Comparison of ENCODE assay signal across 14 cellular contexts in the genomic region with DNA sequence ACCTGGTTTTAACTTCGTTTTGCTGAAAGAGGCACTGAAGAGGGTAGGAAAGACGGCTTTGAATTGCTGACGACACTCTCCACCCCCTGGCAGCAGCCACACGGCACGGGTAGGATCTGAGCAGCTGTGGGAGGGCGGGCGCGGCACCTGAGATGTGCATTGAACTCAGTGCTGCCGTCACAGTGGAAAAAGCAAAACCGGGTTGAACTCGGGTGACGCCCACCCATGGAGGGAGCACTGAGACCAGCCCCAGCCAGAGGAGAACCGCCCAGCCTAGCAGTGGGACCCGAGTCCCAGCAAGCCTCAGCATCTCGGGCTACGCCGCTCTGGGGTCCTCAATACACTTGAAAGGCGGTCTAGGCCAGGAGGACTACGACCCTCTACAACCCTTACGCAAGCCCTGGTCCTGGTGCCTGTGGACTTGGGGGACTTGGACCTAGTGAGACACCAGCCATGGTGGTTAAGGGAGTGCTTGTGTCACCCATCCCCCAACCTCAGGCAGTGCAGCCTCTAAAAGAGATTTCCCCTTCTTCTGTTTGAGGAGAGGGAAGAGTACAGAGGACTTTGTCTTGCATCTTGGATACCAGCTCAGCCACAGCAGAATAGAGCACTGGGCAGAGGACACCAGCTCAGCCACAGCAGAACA.
"Had no signal": no experiment of that assay in that cellular context is flagged by ENCODE, and none has a peak within 500 bp of the region (broad histone marks: within the 10 kb centered on the region; RNA-seq: fewer than 3 reads in every experiment).

No MANE protein-coding gene starts in this region.

- H3K36me3 Mint-ChIP-seq: natural killer cell treated with Interleukin-12 subunit alpha and Interleukin-12 subunit beta and Interleukin-15 and Interleukin-18, amount 100 ng/mL, for 72 hours had no signal

- ATAC-seq: stimulated activated naive B cell treated with anti-CD40 and anti-IgM and Interleukin-4, amounts not matched to agents 10 μg/mL and 1 μg/mL and 100 μg/mL, for 72 hours had no signal

- H3K4me3 Mint-ChIP-seq: activated naive CD4-positive, alpha-beta T cell treated with anti-CD3 and anti-CD28 coated beads, Interleukin-2, amount 50 U/mL, for 24 hours; dendritic cell treated with granulocyte-macrophage colony-stimulating factor and Interleukin-4, amounts not matched to agents 40 ng/mL and 50 ng/mL, for 4 days; natural killer cell treated with Interleukin-12 subunit alpha and Interleukin-12 subunit beta and Interleukin-15 and Interleukin-18, amount 100 ng/mL, for 72 hours; stimulated activated naive B cell treated with anti-CD40 and anti-IgM and Interleukin-4, amounts not matched to agents 10 μg/mL and 1 μg/mL and 100 μg/mL, for 72 hours had no signal

- H3K9me3 ChIP-seq: thyroid gland had no signal

- H3K4me1 ChIP-seq: thyroid gland had no signal

- H3K27ac Mint-ChIP-seq: activated naive CD4-positive, alpha-beta T cell treated with anti-CD3 and anti-CD28 coated beads, Interleukin-2, amount 50 U/mL, for 24 hours; dendritic cell treated with granulocyte-macrophage colony-stimulating factor and Interleukin-4, amounts not matched to agents 40 ng/mL and 50 ng/mL, for 4 days; natural killer cell treated with Interleukin-12 subunit alpha and Interleukin-12 subunit beta and Interleukin-15 and Interleukin-18, amount 100 ng/mL, for 72 hours; stimulated activated naive B cell treated with anti-CD40 and anti-IgM and Interleukin-4, amounts not matched to agents 10 μg/mL and 1 μg/mL and 100 μg/mL, for 72 hours had no signal

- H3K4me1 Mint-ChIP-seq: stimulated activated naive B cell treated with anti-CD40 and anti-IgM and Interleukin-4, amounts not matched to agents 10 μg/mL and 1 μg/mL and 100 μg/mL, for 72 hours had no signal

- DNase-seq: activated CD4-positive, alpha-beta T cell treated with anti-CD3 and anti-CD28 coated beads for 1 hour; activated CD4-positive, alpha-beta T cell treated with anti-CD3 and anti-CD28 coated beads, Interleukin-2, amount 50 U/mL, for 4 hours; activated gamma-delta T cell; effector memory CD4-positive, alpha-beta T cell; foreskin melanocyte; kidney glomerular epithelial cell; stimulated activated naive B cell treated with anti-CD40 and anti-IgM and Interleukin-4, amounts not matched to agents 10 μg/mL and 1 μg/mL and 100 μg/mL, for 72 hours; T-helper 2 cell; thyroid gland had no signal

- H3K36me3 ChIP-seq: thyroid gland had no signal

- H3K27ac ChIP-seq: epithelial cell of prostate, thyroid gland, VCaP had no signal

- H3K9me3 Mint-ChIP-seq: activated naive CD4-positive, alpha-beta T cell treated with anti-CD3 and anti-CD28 coated beads, Interleukin-2, amount 50 U/mL, for 24 hours; dendritic cell treated with granulocyte-macrophage colony-stimulating factor and Interleukin-4, amounts not matched to agents 40 ng/mL and 50 ng/mL, for 4 days; natural killer cell treated with Interleukin-12 subunit alpha and Interleukin-12 subunit beta and Interleukin-15 and Interleukin-18, amount 100 ng/mL, for 72 hours; stimulated activated naive B cell treated with anti-CD40 and anti-IgM and Interleukin-4, amounts not matched to agents 10 μg/mL and 1 μg/mL and 100 μg/mL, for 72 hours had no signal

- H3K27me3 ChIP-seq: thyroid gland had no signal

- H3K4me3 ChIP-seq: thyroid gland had no signal

- H3K27me3 Mint-ChIP-seq: dendritic cell treated with granulocyte-macrophage colony-stimulating factor and Interleukin-4, amounts not matched to agents 40 ng/mL and 50 ng/mL, for 4 days; natural killer cell treated with Interleukin-12 subunit alpha and Interleukin-12 subunit beta and Interleukin-15 and Interleukin-18, amount 100 ng/mL, for 72 hours; stimulated activated naive B cell treated with anti-CD40 and anti-IgM and Interleukin-4, amounts not matched to agents 10 μg/mL and 1 μg/mL and 100 μg/mL, for 72 hours had no signal
